Comparison of ENCODE assay signal across 1 cellular context in the genomic region with DNA sequence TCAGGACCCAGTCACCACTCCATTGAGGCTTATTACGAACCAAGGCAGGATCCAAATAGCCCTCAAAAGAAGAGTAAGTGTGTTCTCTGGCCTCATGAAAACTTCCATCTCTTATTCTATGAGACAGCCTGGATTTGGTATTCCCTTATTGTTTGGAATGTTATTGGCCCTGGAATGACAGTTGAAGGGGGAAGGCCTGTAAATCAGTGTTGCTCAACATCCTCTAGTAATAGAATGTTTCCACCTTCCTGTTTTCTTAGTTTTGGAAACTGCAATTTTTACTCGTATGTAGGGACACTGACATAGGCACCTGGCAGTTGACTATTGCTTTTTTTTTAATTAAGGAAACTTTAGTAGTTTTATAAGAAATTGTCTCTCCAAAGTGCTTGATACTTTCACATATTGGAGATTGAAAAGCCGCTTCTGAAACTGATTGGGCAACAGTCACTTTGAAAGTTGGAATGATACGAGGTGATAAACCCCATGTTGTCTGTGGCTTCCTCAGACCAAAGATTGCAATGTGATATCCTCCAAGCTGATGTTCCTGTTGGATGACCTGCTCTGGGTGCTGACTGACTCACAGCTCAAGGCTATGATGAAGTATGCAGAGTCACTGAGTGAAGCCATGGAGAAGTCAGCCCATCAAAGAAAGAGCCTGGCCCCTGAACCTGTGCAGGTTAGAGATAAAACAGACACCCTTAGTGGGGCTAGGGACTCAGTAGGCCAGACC.
A peak's percentile ranks its signal among the peaks of the same experiment; 100 is the strongest.
TF ChIP-seq lines count a peak whose summit lies in the region.

No MANE protein-coding gene starts in this region.

TF ChIP-seq in K562, 482 proteins besides CTCF, POLR2A, EP300 and RAD21 (continues in another document):
- TF ChIP-seq THRAP3 (IDR thresholded peaks at IDR 0.05; ENCODE audit: borderline replicate concordance) (no peak), KDM1A (IDR thresholded peaks at IDR 0.05) (peak; percentile 44 to 50; a peak in 2 of 4 replicates), TEAD4 (IDR thresholded peaks at IDR 0.05; ENCODE audit: low read length) (peak; percentile 60; the same call in 1 of the 2 replicates), TEAD4 (CRISPR knock-in tag; IDR thresholded peaks at IDR 0.05; ENCODE audit: borderline replicate concordance) (no peak), SRSF3 (IDR thresholded peaks at IDR 0.05; ENCODE audit: insufficient read depth, low read length) (no peak), BCOR (IDR thresholded peaks at IDR 0.05) (no peak), NEUROD1 (IDR thresholded peaks at IDR 0.05; ENCODE audit: borderline replicate concordance, low read depth, low read length, partially characterized antibody) (no peak), CHD4 (IDR thresholded peaks at IDR 0.05; ENCODE audit: insufficient read depth, insufficient replicate concordance, low read depth, low read length, poor library complexity, severe bottlenecking) (no peak), JUN (IDR thresholded peaks at IDR 0.05; ENCODE audit: borderline replicate concordance, low read depth, low read length) (0 out of 2 replicates have a peak, but pooled peaks have one; percentile 29), JUN (CRISPR knock-in tag; IDR thresholded peaks at IDR 0.05; ENCODE audit: borderline replicate concordance) (no peak), NCOR1 (IDR thresholded peaks at IDR 0.05) (0 out of 2 replicates have a peak, but pooled peaks have one; percentile 23), CTBP1 (IDR thresholded peaks at IDR 0.05; ENCODE audit: borderline replicate concordance) (peak; percentile 45; the same call in 1 of the 2 replicates), ZC3H11A (IDR thresholded peaks at IDR 0.05; ENCODE audit: low read depth, low read length) (no peak), PHF20 (IDR thresholded peaks at IDR 0.05; ENCODE audit: partially characterized antibody) (no peak), CREB1 (IDR thresholded peaks at IDR 0.05) (peak; percentile 11; the same call in 1 of the 2 replicates), CREB1 (CRISPR knock-in tag; IDR thresholded peaks at IDR 0.05) (0 out of 2 replicates have a peak, but pooled peaks have one; percentile 20), MEF2D (tag; conservative IDR thresholded peaks at IDR 0.05; ENCODE audit: low read depth) (no peak), MTF1 (CRISPR knock-in tag; IDR thresholded peaks at IDR 0.05; ENCODE audit: borderline replicate concordance) (no peak), SUPT5H (IDR thresholded peaks at IDR 0.05) (no peak), HNRNPLL (IDR thresholded peaks at IDR 0.05; ENCODE audit: low read depth, low read length, poor library complexity, severe bottlenecking) (no peak), BHLHE40 (IDR thresholded peaks at IDR 0.05; ENCODE audit: low read length) (no peak), MYC (IDR thresholded peaks at IDR 0.05; ENCODE audit: low read depth, low read length) (no peak), MYC (CRISPR knock-in tag; IDR thresholded peaks at IDR 0.05; ENCODE audit: borderline replicate concordance, low read depth) (no peak), POLR2H (tag; IDR thresholded peaks at IDR 0.05; ENCODE audit: low read depth) (0 out of 2 replicates have a peak, but pooled peaks have one; percentile 13), GATA2 (CRISPR knock-in tag; IDR thresholded peaks at IDR 0.05) (0 out of 2 replicates have a peak, but pooled peaks have one; percentile 20), SMARCC2 (IDR thresholded peaks at IDR 0.05; ENCODE audit: low read depth) (0 out of 2 replicates have a peak, but pooled peaks have one; percentile 41), MEIS2 (IDR thresholded peaks at IDR 0.05; ENCODE audit: partially characterized antibody) (peak; percentile 36), TRIM24 (IDR thresholded peaks at IDR 0.05) (no peak), HES1 (IDR thresholded peaks at IDR 0.05; ENCODE audit: low read depth) (no peak), ZNF280B (CRISPR knock-in tag; IDR thresholded peaks at IDR 0.05) (no peak), TAL1 (IDR thresholded peaks at IDR 0.05) (peak; percentile 53), TCF3 (CRISPR knock-in tag; IDR thresholded peaks at IDR 0.05) (peak; percentile 76), RBM17 (IDR thresholded peaks at IDR 0.05; ENCODE audit: borderline replicate concordance, low read depth, low read length) (no peak), ZNF239 (CRISPR knock-in tag; IDR thresholded peaks at IDR 0.05) (peak; percentile 100), TCF7L2 (IDR thresholded peaks at IDR 0.05; ENCODE audit: low read depth, low read length) (no peak), IFI16 (CRISPR knock-in tag; IDR thresholded peaks at IDR 0.05) (no peak), HDAC1 (IDR thresholded peaks at IDR 0.05) (no peak), CSDE1 (IDR thresholded peaks at IDR 0.05) (no peak), TAF15 (IDR thresholded peaks at IDR 0.05; ENCODE audit: low read depth, low read length) (no peak), POLR2AphosphoS5 (IDR thresholded peaks at IDR 0.05; ENCODE audit: control insufficient read depth, insufficient read depth, low read depth, low read length) (peak; percentile 53; the same call in 1 of the 2 replicates), PTRF (tag; IDR thresholded peaks at IDR 0.05) (no peak), DACH1 (IDR thresholded peaks at IDR 0.05; ENCODE audit: partially characterized antibody) (no peak), ZKSCAN1 (IDR thresholded peaks at IDR 0.05; ENCODE audit: low read depth, low read length) (peak; percentile 72; the same call in 1 of the 2 replicates), CBFA2T3 (IDR thresholded peaks at IDR 0.05) (peak; percentile 83), EP400 (IDR thresholded peaks at IDR 0.05) (no peak), CBFA2T2 (conservative IDR thresholded peaks at IDR 0.05) (peak; percentile 62), ZBTB17 (CRISPR knock-in tag; IDR thresholded peaks at IDR 0.05) (no peak), PHTF2 (CRISPR knock-in tag; IDR thresholded peaks at IDR 0.05) (no peak), FOSL1 (tag; conservative IDR thresholded peaks at IDR 0.05) (peak; percentile 92), U2AF1 (optimal IDR thresholded peaks at IDR 0.05; ENCODE audit: low read depth, low read length) (no peak), FOXM1 (IDR thresholded peaks at IDR 0.05; ENCODE audit: low read depth) (peak; percentile 29; the same call in 1 of the 2 replicates), FOXM1 (CRISPR knock-in tag; IDR thresholded peaks at IDR 0.05; ENCODE audit: low read depth) (no peak), RCOR1 (IDR thresholded peaks at IDR 0.05; ENCODE audit: borderline replicate concordance in 1 of 2, low read depth in 2 of 2, low read length in 2 of 2) (peak in 1 of 2 experiments; percentile 84; a peak in 1 of 4 replicates), PHF8 (IDR thresholded peaks at IDR 0.05; ENCODE audit: borderline replicate concordance, low read length) (no peak), ZNF175 (CRISPR knock-in tag; IDR thresholded peaks at IDR 0.05; ENCODE audit: low read depth) (no peak), DPF2 (IDR thresholded peaks at IDR 0.05) (peak; percentile 70)
- TF ChIP-seq, protein P1, sequence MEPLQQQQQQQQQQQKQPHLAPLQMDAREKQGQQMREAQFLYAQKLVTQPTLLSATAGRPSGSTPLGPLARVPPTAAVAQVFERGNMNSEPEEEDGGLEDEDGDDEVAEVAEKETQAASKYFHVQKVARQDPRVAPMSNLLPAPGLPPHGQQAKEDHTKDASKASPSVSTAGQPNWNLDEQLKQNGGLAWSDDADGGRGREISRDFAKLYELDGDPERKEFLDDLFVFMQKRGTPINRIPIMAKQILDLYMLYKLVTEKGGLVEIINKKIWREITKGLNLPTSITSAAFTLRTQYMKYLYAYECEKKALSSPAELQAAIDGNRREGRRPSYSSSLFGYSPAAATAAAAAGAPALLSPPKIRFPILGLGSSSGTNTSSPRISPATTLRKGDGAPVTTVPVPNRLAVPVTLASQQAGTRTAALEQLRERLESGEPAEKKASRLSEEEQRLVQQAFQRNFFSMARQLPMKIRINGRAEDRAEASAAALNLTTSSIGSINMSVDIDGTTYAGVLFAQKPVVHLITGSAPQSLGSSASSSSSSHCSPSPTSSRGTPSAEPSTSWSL (CRISPR knock-in tag; IDR thresholded peaks at IDR 0.05; ENCODE audit: borderline replicate concordance) = no peak
- TF ChIP-seq, protein P2, sequence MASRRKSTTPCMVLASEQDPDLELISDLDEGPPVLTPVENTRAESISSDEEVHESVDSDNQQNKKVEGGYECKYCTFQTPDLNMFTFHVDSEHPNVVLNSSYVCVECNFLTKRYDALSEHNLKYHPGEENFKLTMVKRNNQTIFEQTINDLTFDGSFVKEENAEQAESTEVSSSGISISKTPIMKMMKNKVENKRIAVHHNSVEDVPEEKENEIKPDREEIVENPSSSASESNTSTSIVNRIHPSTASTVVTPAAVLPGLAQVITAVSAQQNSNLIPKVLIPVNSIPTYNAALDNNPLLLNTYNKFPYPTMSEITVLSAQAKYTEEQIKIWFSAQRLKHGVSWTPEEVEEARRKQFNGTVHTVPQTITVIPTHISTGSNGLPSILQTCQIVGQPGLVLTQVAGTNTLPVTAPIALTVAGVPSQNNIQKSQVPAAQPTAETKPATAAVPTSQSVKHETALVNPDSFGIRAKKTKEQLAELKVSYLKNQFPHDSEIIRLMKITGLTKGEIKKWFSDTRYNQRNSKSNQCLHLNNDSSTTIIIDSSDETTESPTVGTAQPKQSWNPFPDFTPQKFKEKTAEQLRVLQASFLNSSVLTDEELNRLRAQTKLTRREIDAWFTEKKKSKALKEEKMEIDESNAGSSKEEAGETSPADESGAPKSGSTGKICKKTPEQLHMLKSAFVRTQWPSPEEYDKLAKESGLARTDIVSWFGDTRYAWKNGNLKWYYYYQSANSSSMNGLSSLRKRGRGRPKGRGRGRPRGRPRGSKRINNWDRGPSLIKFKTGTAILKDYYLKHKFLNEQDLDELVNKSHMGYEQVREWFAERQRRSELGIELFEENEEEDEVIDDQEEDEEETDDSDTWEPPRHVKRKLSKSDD (conservative IDR thresholded peaks at IDR 0.05; ENCODE audit: low read length) = no peak
- TF ChIP-seq, protein P3, sequence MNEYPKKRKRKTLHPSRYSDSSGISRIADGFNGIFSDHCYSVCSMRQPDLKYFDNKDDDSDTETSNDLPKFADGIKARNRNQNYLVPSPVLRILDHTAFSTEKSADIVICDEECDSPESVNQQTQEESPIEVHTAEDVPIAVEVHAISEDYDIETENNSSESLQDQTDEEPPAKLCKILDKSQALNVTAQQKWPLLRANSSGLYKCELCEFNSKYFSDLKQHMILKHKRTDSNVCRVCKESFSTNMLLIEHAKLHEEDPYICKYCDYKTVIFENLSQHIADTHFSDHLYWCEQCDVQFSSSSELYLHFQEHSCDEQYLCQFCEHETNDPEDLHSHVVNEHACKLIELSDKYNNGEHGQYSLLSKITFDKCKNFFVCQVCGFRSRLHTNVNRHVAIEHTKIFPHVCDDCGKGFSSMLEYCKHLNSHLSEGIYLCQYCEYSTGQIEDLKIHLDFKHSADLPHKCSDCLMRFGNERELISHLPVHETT (CRISPR knock-in tag; conservative IDR thresholded peaks at IDR 0.05 in 1 of 2, IDR thresholded peaks at IDR 0.05 in 1 of 2) = no peak
- TF ChIP-seq, protein P4, sequence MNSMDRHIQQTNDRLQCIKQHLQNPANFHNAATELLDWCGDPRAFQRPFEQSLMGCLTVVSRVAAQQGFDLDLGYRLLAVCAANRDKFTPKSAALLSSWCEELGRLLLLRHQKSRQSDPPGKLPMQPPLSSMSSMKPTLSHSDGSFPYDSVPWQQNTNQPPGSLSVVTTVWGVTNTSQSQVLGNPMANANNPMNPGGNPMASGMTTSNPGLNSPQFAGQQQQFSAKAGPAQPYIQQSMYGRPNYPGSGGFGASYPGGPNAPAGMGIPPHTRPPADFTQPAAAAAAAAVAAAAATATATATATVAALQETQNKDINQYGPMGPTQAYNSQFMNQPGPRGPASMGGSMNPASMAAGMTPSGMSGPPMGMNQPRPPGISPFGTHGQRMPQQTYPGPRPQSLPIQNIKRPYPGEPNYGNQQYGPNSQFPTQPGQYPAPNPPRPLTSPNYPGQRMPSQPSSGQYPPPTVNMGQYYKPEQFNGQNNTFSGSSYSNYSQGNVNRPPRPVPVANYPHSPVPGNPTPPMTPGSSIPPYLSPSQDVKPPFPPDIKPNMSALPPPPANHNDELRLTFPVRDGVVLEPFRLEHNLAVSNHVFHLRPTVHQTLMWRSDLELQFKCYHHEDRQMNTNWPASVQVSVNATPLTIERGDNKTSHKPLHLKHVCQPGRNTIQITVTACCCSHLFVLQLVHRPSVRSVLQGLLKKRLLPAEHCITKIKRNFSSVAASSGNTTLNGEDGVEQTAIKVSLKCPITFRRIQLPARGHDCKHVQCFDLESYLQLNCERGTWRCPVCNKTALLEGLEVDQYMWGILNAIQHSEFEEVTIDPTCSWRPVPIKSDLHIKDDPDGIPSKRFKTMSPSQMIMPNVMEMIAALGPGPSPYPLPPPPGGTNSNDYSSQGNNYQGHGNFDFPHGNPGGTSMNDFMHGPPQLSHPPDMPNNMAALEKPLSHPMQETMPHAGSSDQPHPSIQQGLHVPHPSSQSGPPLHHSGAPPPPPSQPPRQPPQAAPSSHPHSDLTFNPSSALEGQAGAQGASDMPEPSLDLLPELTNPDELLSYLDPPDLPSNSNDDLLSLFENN (IDR thresholded peaks at IDR 0.05; ENCODE audit: low read depth in 2 of 2, low read length in 2 of 2) = no peak
- TF ChIP-seq, protein P5, sequence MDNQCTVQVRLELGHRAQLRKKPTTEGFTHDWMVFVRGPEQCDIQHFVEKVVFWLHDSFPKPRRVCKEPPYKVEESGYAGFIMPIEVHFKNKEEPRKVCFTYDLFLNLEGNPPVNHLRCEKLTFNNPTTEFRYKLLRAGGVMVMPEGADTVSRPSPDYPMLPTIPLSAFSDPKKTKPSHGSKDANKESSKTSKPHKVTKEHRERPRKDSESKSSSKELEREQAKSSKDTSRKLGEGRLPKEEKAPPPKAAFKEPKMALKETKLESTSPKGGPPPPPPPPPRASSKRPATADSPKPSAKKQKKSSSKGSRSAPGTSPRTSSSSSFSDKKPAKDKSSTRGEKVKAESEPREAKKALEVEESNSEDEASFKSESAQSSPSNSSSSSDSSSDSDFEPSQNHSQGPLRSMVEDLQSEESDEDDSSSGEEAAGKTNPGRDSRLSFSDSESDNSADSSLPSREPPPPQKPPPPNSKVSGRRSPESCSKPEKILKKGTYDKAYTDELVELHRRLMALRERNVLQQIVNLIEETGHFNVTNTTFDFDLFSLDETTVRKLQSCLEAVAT (IDR thresholded peaks at IDR 0.05) = peak in 1 of 2 experiments; percentile 47; a peak in 1 of 4 replicates
